Comparison of ENCODE assay signal across 8 cellular contexts in the genomic region with DNA sequence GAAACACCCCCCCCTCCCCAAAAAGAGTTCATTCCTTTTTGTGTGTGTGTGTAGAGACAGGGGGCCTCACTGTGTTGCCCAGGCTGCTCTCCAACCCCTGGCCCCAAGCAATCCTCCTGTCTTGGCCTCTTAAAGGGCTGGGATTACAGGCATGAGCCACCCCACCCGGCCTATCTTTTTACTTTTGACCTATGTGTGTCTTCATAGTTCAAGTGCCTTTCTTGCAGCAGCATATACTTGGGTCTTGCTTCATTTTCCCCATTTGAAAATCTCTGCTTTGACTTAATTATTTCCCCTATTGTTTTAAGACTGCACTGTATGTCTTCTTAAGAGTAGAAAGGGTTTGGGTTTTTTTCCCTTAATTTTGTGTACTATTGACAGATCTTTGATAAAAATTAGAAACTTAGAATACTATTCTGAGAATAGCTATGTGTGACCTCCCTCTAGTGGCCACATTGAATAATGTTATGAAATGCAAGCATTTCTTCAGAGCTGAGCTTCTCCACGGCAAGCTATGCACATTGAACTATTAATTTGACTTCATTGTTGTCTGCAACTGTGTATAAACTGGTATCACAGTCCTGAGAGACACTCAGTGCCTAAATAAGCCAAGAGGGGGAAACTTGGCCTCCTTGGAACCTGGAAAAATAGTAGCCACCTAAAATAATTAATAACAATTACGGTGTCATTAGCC. TPM values are rescaled to one million over a fixed set of nuclear protein-coding genes. Genes with fewer than 3 reads are reported as not detected.
DNase-seq lines count a peak whose midpoint lies in the region; ATAC-seq, FAIRE-seq and TF ChIP-seq lines count a peak whose summit lies in the region.

No MANE protein-coding gene starts in this region.

- TF ChIP-seq CTCF in brain (conservative IDR thresholded peaks at IDR 0.05) (peak; percentile 84 to 88), thoracic aorta (IDR thresholded peaks at IDR 0.05) (peak; percentile 76)

- peak; percentile 90 for FAIRE-seq in islet of Langerhans (lab: Jason Lieb, UNC)

- H3K36me3 ChIP-seq in thoracic aorta, result no peaks in the 10 kb centered on the region
- no peaks in the 10 kb centered on the region for H3K36me3 ChIP-seq in aorta (ENCODE audit: control insufficient read depth in 1 of 2, insufficient read depth in 2 of 2, low read length in 1 of 2)

- H3K4me1 ChIP-seq in thoracic aorta (ENCODE audit: control insufficient read depth in 1 of 2, low read depth in 2 of 2), result no peaks in the 10 kb centered on the region
- no peaks in the 10 kb centered on the region for H3K4me1 ChIP-seq in aorta (ENCODE audit: control insufficient read depth in 1 of 2, insufficient read depth in 2 of 2, low read length in 2 of 2)

- H3K9me3 Mint-ChIP-seq in activated T-cell treated with anti-CD3 and anti-CD28 coated beads, Interleukin-2, amount 50 U/mL, for 72 hours, result no peaks in the 10 kb centered on the region
- peaks cover 0 to 5% (median 3%) of the 10 kb centered on the region in 5 experiments for H3K9me3 Mint-ChIP-seq in brain

- no peak overlapping the region for H3K27ac ChIP-seq in thoracic aorta
- no peak overlapping the region for H3K27ac ChIP-seq in aorta (ENCODE audit: low read depth in 1 of 2, low read length in 2 of 2)

- H3K36me3 Mint-ChIP-seq in activated T-cell treated with anti-CD3 and anti-CD28 coated beads, Interleukin-2, amount 50 U/mL, for 72 hours (ENCODE audit: insufficient read depth in 2 of 2), result no peaks in the 10 kb centered on the region
- no peaks in the 10 kb centered on the region for H3K36me3 Mint-ChIP-seq in brain

- H3K27me3 ChIP-seq in thoracic aorta (replicated peaks; ENCODE audit: insufficient read depth) (no peaks in the 10 kb centered on the region), aorta (ENCODE audit: control insufficient read depth in 1 of 2, insufficient read depth in 2 of 2, low read length in 1 of 2) (no peaks in the 10 kb centered on the region)

- H3K27me3 Mint-ChIP-seq in activated T-cell treated with anti-CD3 and anti-CD28 coated beads, Interleukin-2, amount 50 U/mL, for 72 hours (ENCODE audit: low read depth), result peaks cover 39% of the 10 kb centered on the region
- no peaks in the 10 kb centered on the region for H3K27me3 Mint-ChIP-seq in brain

- H3K27ac Mint-ChIP-seq in activated T-cell treated with anti-CD3 and anti-CD28 coated beads, Interleukin-2, amount 50 U/mL, for 72 hours, result no peak overlapping the region
- peak overlapping the region in 1 of 5 experiments; percentile 1 for H3K27ac Mint-ChIP-seq in brain

- H3K4me3 ChIP-seq in thoracic aorta (no peak overlapping the region), aorta (ENCODE audit: low read length in 2 of 2) (no peak overlapping the region)

- peak; percentile 70 to 73 for ATAC-seq in activated T-cell treated with anti-CD3 and anti-CD28 coated beads, Interleukin-2, amount 50 U/mL, for 72 hours (replicated peaks in 1 of 2)
- peak; percentile 53 for ATAC-seq in HG02678 (IDR thresholded peaks at IDR 0.05; ENCODE audit: unreplicated experiment)
- no peak for ATAC-seq in thoracic aorta (ENCODE audit: insufficient number of reproducible peaks, low FRiP score, low read depth)
- ATAC-seq in aorta (ENCODE audit: low FRiP score), result no peak

- H3K9me3 ChIP-seq in thoracic aorta, result no peaks in the 10 kb centered on the region
- no peaks in the 10 kb centered on the region for H3K9me3 ChIP-seq in aorta (ENCODE audit: control insufficient read depth, low read length)

- no peak for DNase-seq in activated T-cell treated with anti-CD3 and anti-CD28 coated beads, Interleukin-2, amount 50 U/mL, for 72 hours
- DNase-seq in activated T-cell treated with anti-CD3 and anti-CD28 coated beads, Interleukin-2, amount 50 U/mL, for 48 hours, result no peak
- DNase-seq in NCI-H345 (lab: John Stamatoyannopoulos, UW) (peak; percentile 36), thoracic aorta (ENCODE audit: low spot score) (no peak), aorta (no peak)

- H3K4me3 Mint-ChIP-seq in activated T-cell treated with anti-CD3 and anti-CD28 coated beads, Interleukin-2, amount 50 U/mL, for 72 hours, result no peak overlapping the region
- H3K4me3 Mint-ChIP-seq in brain, result peak overlapping the region in 2 of 5 experiments; percentile 6 to 51

- no peaks in the 10 kb centered on the region for H3K4me1 Mint-ChIP-seq in activated T-cell treated with anti-CD3 and anti-CD28 coated beads, Interleukin-2, amount 50 U/mL, for 72 hours (ENCODE audit: low read depth)
- H3K4me1 Mint-ChIP-seq in brain, result peaks cover 7% of the 10 kb centered on the region

- intact Hi-C loops in aorta (cut with DNase I), result loop anchor here (2.0 to 5.0 kb wide), 2 partner anchors 94 to 97 kb away; no protein-coding TSS in a partner anchor

- WGBS in aorta, 2 donors, result 34 to 36% methylated on average over 3 of the region's 3 CpGs

RNA-seq across cellular contexts. Expression of a gene that starts 8.7 kb away (rescaled TPM):
- total RNA-seq in activated T-cell treated with anti-CD3 and anti-CD28 coated beads, Interleukin-2, amount 50 U/mL, for 72 hours, result 1 to 10 TPM; 4.2 to 7.8 TPM
- polyA plus RNA-seq in brain (ENCODE audit: insufficient read depth, low read depth, low replicate concordance) (37.8 TPM), aorta (10 to 100 TPM; 89.2 to 95.4 TPM)
- total RNA-seq in thoracic aorta (100 to 1,000 TPM in 1 of 2 donors, 10 to 100 TPM in 1; 78.3 to 108 TPM), aorta (100 to 1,000 TPM in 1 of 2 donors, 10 to 100 TPM in 1; 72.6 to 119 TPM)

Comparison
In these comparisons a context has a peak if more than half of its experiments do, and no peak if none do; other contexts are left out.
1. ATAC-seq: peak in activated T-cell treated with anti-CD3 and anti-CD28 coated beads, Interleukin-2, amount 50 U/mL, for 72 hours (2 of 2) and HG02678 (single experiment); none in thoracic aorta (single experiment) and aorta (single experiment).
2. RNA of a gene that starts 8.7 kb away (total RNA-seq): 72.6 to 119 TPM in aorta and 78.3 to 108 TPM in thoracic aorta; 4.2 to 7.8 TPM in activated T-cell treated with anti-CD3 and anti-CD28 coated beads, Interleukin-2, amount 50 U/mL, for 72 hours; every median in the first group is over 4 times any median in the second.